ENCODE assay signal across 15 cellular contexts in genomic region chr3:111669926-111670630, GRCh38. TPM values are rescaled to one million over a fixed set of nuclear protein-coding genes. Genes with fewer than 3 reads are reported as not detected.
A peak's percentile ranks its signal among the peaks of the same experiment; 100 is the strongest.
DNase-seq lines count a peak whose midpoint lies in the region; ATAC-seq and TF ChIP-seq lines count a peak whose summit lies in the region.
"Had no signal": no experiment of that assay in that cellular context is flagged by ENCODE, and none has a peak within 500 bp of the region (broad histone marks: within the 10 kb centered on the region; RNA-seq: fewer than 3 reads in every experiment).

No MANE protein-coding gene starts in this region.

- H3K27ac Mint-ChIP-seq in endodermal cell = no peak overlapping the region
- no peak overlapping the region for H3K27ac Mint-ChIP-seq in activated T-helper 17 cell treated with anti-CD3 and anti-CD28 coated beads, Interleukin-2, amount 50 U/mL, for 72 hours

- H2BK120ac ChIP-seq in IMR-90 (ENCODE audit: low read depth, low read length) = peak overlapping the region; percentile 82

- H3K4me3 Mint-ChIP-seq in endodermal cell = no peak overlapping the region
- no peak overlapping the region for H3K4me3 Mint-ChIP-seq in activated T-helper 17 cell treated with anti-CD3 and anti-CD28 coated beads, Interleukin-2, amount 50 U/mL, for 72 hours

- H3K27me3 ChIP-seq in IMR-90 (ENCODE audit: control insufficient read depth, insufficient read depth, low read length) (no peaks in the 10 kb centered on the region), endodermal cell (ENCODE audit: control insufficient read depth, insufficient read depth, low read length, poor library complexity, severe bottlenecking) (peaks cover 14% of the 10 kb centered on the region)
- H3K27me3 ChIP-seq: BLaER1 treated with 17β-estradiol and CSF1 and Interleukin-3, amounts not matched to agents 10 nM and 100 nM; body of pancreas had no signal

- POLR2A ChIA-PET in IMR-90 (lab: Charles Lee; ENCODE audit: unreplicated experiment) = no interaction called here

- ATAC-seq in IMR-90 (ENCODE audit: low read depth) (peak; percentile 25), HG02884 (IDR thresholded peaks at IDR 0.05; ENCODE audit: unreplicated experiment) (no peak)
- no peak for ATAC-seq in activated T-helper 17 cell treated with anti-CD3 and anti-CD28 coated beads, Interleukin-2, amount 50 U/mL, for 72 hours (replicated peaks)
- ATAC-seq: body of pancreas, esophagus mucosa had no signal

- dilution Hi-C loops in IMR-90 (cut with HindIII; ENCODE audit: low sequenced_read_pairs, unreplicated experiment) = no loop called here

- H2AK9ac ChIP-seq in IMR-90 (replicated peaks; ENCODE audit: low read depth, low read length, poor library complexity) = peak overlapping the region; percentile 59

- peak overlapping the region; percentile 51; the same call in 1 of the 2 replicates for H3K23ac ChIP-seq in IMR-90 (ENCODE audit: low read depth, low read length)

- WGBS in IMR-90 (ENCODE audit: extremely low coverage in 2 of 2, insufficient read length in 1 of 2), 2 experiments = 20% methylated on average over 1 of the region's 7 CpGs; no CpG with 5 or more reads in 1 of the 2 experiments
- WGBS in endodermal cell (ENCODE audit: insufficient coverage in 1 of 2, insufficient read length in 1 of 2), 2 experiments = 75 to 82% methylated on average over 4 to 7 of the region's 7 CpGs

- H2BK15ac ChIP-seq in IMR-90 (ENCODE audit: low read depth, low read length) = peak overlapping the region; percentile 33; the same call in 2 of the 3 replicates

- H3K9me3 ChIP-seq in IMR-90 (ENCODE audit: control insufficient read depth, insufficient read depth, low read length) (no peaks in the 10 kb centered on the region), endodermal cell (ENCODE audit: control insufficient read depth, low read length) (no peaks in the 10 kb centered on the region)
- H3K9me3 ChIP-seq: body of pancreas had no signal

- intact Hi-C loops in IMR-90 (cut with micrococcal nuclease) = loop anchor here (1.0 to 5.0 kb wide), 5 partner anchors 21 to 297 kb away; no protein-coding TSS in a partner anchor

- H3K79me1 ChIP-seq in IMR-90 (ENCODE audit: low read depth in 1 of 2, low read length in 2 of 2) = no peaks in the 10 kb centered on the region

- H2AK5ac ChIP-seq in IMR-90 (ENCODE audit: low read depth, low read length) = peak overlapping the region; percentile 69

- H3K27ac ChIP-seq in IMR-90 (ENCODE audit: insufficient read depth, low read length) (peak overlapping the region; percentile 36), endodermal cell (ENCODE audit: low read depth, low read length) (no peak overlapping the region)
- H3K27ac ChIP-seq: body of pancreas, PC-9 had no signal

- peak overlapping the region in 1 of 2 experiments; percentile 52; a peak in 2 of 4 replicates for H4K8ac ChIP-seq in IMR-90 (ENCODE audit: low read depth in 2 of 2, low read length in 2 of 2)

- peak overlapping the region; percentile 18; the same call in 1 of the 2 replicates for H3K14ac ChIP-seq in IMR-90 (replicated peaks; ENCODE audit: low read depth, low read length)

- H3K4me1 ChIP-seq in IMR-90 (ENCODE audit: control insufficient read depth, insufficient read depth, low read length) = peaks cover 7% of the 10 kb centered on the region
- no peaks in the 10 kb centered on the region for H3K4me1 ChIP-seq in endodermal cell (ENCODE audit: control insufficient read depth, insufficient read depth, low read length)

- peak overlapping the region; percentile 88 for H3K4ac ChIP-seq in IMR-90 (ENCODE audit: low read depth, low read length)

- peak overlapping the region; percentile 63 for H4K91ac ChIP-seq in IMR-90 (ENCODE audit: insufficient read depth, low read depth, low read length)

- no TSS peak for BruUV-seq in IMR-90 (replicated peaks; lab: Mats Ljungman, UMichigan)

- peaks cover 20% of the 10 kb centered on the region for H3K27me3 Mint-ChIP-seq in endodermal cell (ENCODE audit: insufficient read depth)
- no peaks in the 10 kb centered on the region for H3K27me3 Mint-ChIP-seq in activated T-helper 17 cell treated with anti-CD3 and anti-CD28 coated beads, Interleukin-2, amount 50 U/mL, for 72 hours

- DNase-seq in AG08395 (ENCODE audit: low spot score) (peak; percentile 21), IMR-90 (peak; percentile 76), amniotic stem cell (lab: John Stamatoyannopoulos, UW) (peak; percentile 25), kidney glomerular epithelial cell (lab: John Stamatoyannopoulos, UW) (peak; percentile 13), NCI-H748 (lab: John Stamatoyannopoulos, UW; ENCODE audit: unreplicated experiment) (no peak), endodermal cell (no peak)
- DNase-seq: activated CD8-positive, alpha-beta memory T cell treated with anti-CD3 and anti-CD28 coated beads, Interleukin-2, amount 50 U/mL, for 4 hours; body of pancreas; NCI-H2171 treated with DMSO at 0.1 percent for 48 hours; T-helper 9 cell had no signal

- peaks cover 8% of the 10 kb centered on the region for H3K4me1 Mint-ChIP-seq in endodermal cell
- H3K4me1 Mint-ChIP-seq in activated T-helper 17 cell treated with anti-CD3 and anti-CD28 coated beads, Interleukin-2, amount 50 U/mL, for 72 hours = peaks cover 44% of the 10 kb centered on the region

- in situ Hi-C loops in IMR-90 (cut with MboI; ENCODE audit: low sequenced_read_pairs) = no loop called here

- H3K56ac ChIP-seq in IMR-90 (ENCODE audit: extremely low read depth, insufficient read depth, low read length) = 0 out of 2 replicates have a peak overlapping the region, but pooled peaks have one; percentile 29

- no peaks in the 10 kb centered on the region for H3K36me3 Mint-ChIP-seq in endodermal cell (ENCODE audit: low read depth)
- H3K36me3 Mint-ChIP-seq in activated T-helper 17 cell treated with anti-CD3 and anti-CD28 coated beads, Interleukin-2, amount 50 U/mL, for 72 hours (ENCODE audit: low read depth) = peaks cover 17% of the 10 kb centered on the region

- H3K36me3 ChIP-seq in IMR-90 (ENCODE audit: control insufficient read depth, insufficient read depth, low read length) (no peaks in the 10 kb centered on the region), endodermal cell (ENCODE audit: control insufficient read depth, insufficient read depth, low read length) (no peaks in the 10 kb centered on the region)
- H3K36me3 ChIP-seq: BLaER1 treated with 17β-estradiol and CSF1 and Interleukin-3, amounts not matched to agents 10 nM and 100 nM had no signal

- H3K4me3 ChIP-seq in IMR-90 (ENCODE audit: insufficient read depth, low read depth, low read length) = no peak overlapping the region
- H3K4me3 ChIP-seq in endodermal cell (ENCODE audit: low read length) = no peak overlapping the region
- H3K4me3 ChIP-seq: BLaER1 treated with 17β-estradiol and CSF1 and Interleukin-3, amounts not matched to agents 10 nM and 100 nM; body of pancreas; PC-9 had no signal

- CTCF ChIA-PET in IMR-90 (lab: Yijun Ruan, JAX) = interaction anchor here (0.9 to 3.3 kb wide), 9 partner anchors 10 to 295 kb away, joined by 3 to 19 read pairs (median 5); no protein-coding TSS in a partner anchor

- peak overlapping the region; percentile 79 for H2AFZ ChIP-seq in IMR-90 (replicated peaks; ENCODE audit: low read length, poor library complexity)
- H2AFZ ChIP-seq: PC-9 had no signal

- H3K9me3 Mint-ChIP-seq in endodermal cell = no peaks in the 10 kb centered on the region
- H3K9me3 Mint-ChIP-seq in activated T-helper 17 cell treated with anti-CD3 and anti-CD28 coated beads, Interleukin-2, amount 50 U/mL, for 72 hours = no peaks in the 10 kb centered on the region

- peaks cover 10% of the 10 kb centered on the region; the same call in 1 of the 2 replicates for H3K9me1 ChIP-seq in IMR-90 (ENCODE audit: insufficient read depth, low read length)

- TF ChIP-seq POLR2A in IMR-90 (IDR thresholded peaks at IDR 0.05; ENCODE audit: low read depth, low read length) = no peak

- H4K20me1 ChIP-seq in IMR-90 (ENCODE audit: insufficient read depth, low read length) = no peaks in the 10 kb centered on the region
- H4K20me1 ChIP-seq: BLaER1 treated with 17β-estradiol and CSF1 and Interleukin-3, amounts not matched to agents 10 nM and 100 nM had no signal

- 0 out of 2 replicates have a peak overlapping the region, but pooled peaks have one; percentile 20 for H3K18ac ChIP-seq in IMR-90 (ENCODE audit: low read depth, low read length)

- H2BK5ac ChIP-seq in IMR-90 (ENCODE audit: low read depth, low read length, poor library complexity, severe bottlenecking) = peak overlapping the region; percentile 62

- H4K5ac ChIP-seq in IMR-90 (ENCODE audit: low read depth, low read length) = no peak overlapping the region

- peak overlapping the region; percentile 27; the same call in 1 of the 2 replicates for H3K4me2 ChIP-seq in IMR-90 (ENCODE audit: low read depth, low read length)
- H3K4me2 ChIP-seq: PC-9 had no signal

- H2BK20ac ChIP-seq in IMR-90 (ENCODE audit: low read depth, low read length) = peak overlapping the region; percentile 78

- H3K9ac ChIP-seq in IMR-90 (ENCODE audit: low read depth, low read length) = no peak overlapping the region
- H3K9ac ChIP-seq in endodermal cell (ENCODE audit: extremely low read depth, low read length, poor library complexity, severe bottlenecking) = no peak overlapping the region

- no peak for TF ChIP-seq CTCF in IMR-90 (conservative IDR thresholded peaks at IDR 0.05; ENCODE audit: low read depth, low read length)
- no peak for TF ChIP-seq CTCF in endodermal cell (conservative IDR thresholded peaks at IDR 0.05)

- TF ChIP-seq RAD21 in IMR-90 (IDR thresholded peaks at IDR 0.05; ENCODE audit: low read length) = no peak

TF ChIP-seq in IMR-90, 13 proteins besides CTCF, POLR2A, EP300 and RAD21:
- TF ChIP-seq FOS (IDR thresholded peaks at IDR 0.05; ENCODE audit: low read depth, low read length) (peak; percentile 36; the same call in 1 of the 2 replicates), MAZ (IDR thresholded peaks at IDR 0.05; ENCODE audit: borderline replicate concordance, low read depth, low read length) (peak; percentile 30; the same call in 1 of the 2 replicates), BHLHE40 (IDR thresholded peaks at IDR 0.05; ENCODE audit: low read depth, low read length) (peak; percentile 4; the same call in 1 of the 2 replicates)
- TF ChIP-seq, protein P1, sequence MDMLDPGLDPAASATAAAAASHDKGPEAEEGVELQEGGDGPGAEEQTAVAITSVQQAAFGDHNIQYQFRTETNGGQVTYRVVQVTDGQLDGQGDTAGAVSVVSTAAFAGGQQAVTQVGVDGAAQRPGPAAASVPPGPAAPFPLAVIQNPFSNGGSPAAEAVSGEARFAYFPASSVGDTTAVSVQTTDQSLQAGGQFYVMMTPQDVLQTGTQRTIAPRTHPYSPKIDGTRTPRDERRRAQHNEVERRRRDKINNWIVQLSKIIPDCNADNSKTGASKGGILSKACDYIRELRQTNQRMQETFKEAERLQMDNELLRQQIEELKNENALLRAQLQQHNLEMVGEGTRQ (IDR thresholded peaks at IDR 0.05; ENCODE audit: low read depth, low read length) = no peak
TF ChIP-seq in IMR-90: peak in this region for 3.

RNA-seq across cellular contexts. Expression of gene PLCXD2, which starts 4.4 kb away (rescaled TPM):
- 2.2 and 2.5 TPM in 2 replicates for total RNA-seq in IMR-90 (2012; rRNA removed)
- 0.55 and 0.57 TPM in 2 replicates for polyA plus RNA-seq in IMR-90 (2012; rRNA removed)
- 0.20 and 0.37 TPM in 2 replicates for polyA plus RNA-seq in IMR-90 (2012; cell fraction: cytosol; rRNA removed)
- polyA plus RNA-seq in IMR-90 (2012; cell fraction: nucleus; rRNA removed; ENCODE audit: low replicate concordance) = 0.74 and 1.9 TPM in 2 replicates
- total RNA-seq in endodermal cell = 10 to 100 TPM in 1 of 2 donors, 1 to 10 TPM in 1; 7.3 to 12.1 TPM
- polyA plus RNA-seq in endodermal cell (2013, experiment 1 of 2) = 7.0 TPM
- 5.9 TPM for polyA plus RNA-seq in endodermal cell (2013, experiment 2 of 2)
- total RNA-seq in activated T-helper 17 cell treated with anti-CD3 and anti-CD28 coated beads, Interleukin-2, amount 50 U/mL, for 72 hours = 10 to 100 TPM in 1 of 2 donors, 1 to 10 TPM in 1; 9.5 to 16.3 TPM

Comparison
In these comparisons a context has a peak if more than half of its experiments do, and no peak if none do; other contexts are left out.
1. DNase-seq: peak in AG08395 (single experiment), IMR-90 (single experiment), amniotic stem cell (single experiment) and kidney glomerular epithelial cell (single experiment); none in NCI-H748 (single experiment) and endodermal cell (single experiment).